In the genomic region with DNA sequence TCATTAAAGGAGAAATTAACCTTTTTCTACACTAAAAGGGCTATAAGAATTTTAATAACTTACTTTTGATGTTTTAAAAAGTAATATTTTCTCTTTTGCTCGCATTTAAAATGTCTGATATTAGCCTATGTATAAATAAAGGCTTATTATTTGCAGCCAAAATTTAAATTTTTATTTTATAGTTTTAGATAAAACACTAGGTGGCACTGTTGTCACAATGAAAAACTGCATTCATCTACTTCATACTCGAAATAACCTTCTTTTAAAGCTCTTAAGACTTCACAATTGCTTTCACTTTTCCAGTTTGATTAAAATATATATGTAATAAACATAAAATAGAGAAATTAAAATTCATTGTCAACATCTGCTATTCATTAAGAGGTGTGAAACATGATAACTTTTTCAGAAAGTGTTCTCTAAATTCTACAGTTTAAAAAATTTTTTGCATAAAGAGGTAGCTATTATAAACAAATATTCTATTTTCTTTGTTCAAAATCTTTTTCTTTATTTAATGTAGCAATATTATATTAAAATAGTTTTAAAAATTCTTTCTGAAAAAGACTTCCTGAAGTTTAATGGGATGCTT, we compare ENCODE assay signal across 7 cellular contexts.
DNase-seq lines count a peak whose midpoint lies in the region; ATAC-seq, FAIRE-seq and TF ChIP-seq lines count a peak whose summit lies in the region.

No MANE protein-coding gene starts in this region.

- no peaks in the 10 kb centered on the region for H3K4me1 ChIP-seq in pancreas

- peaks cover 0 to 20% (median 4%) of the 10 kb centered on the region in 4 donors for H3K27me3 ChIP-seq in pancreas

- peak; percentile 31; the same call in 1 of the 3 replicates for TF ChIP-seq CTCF in GM12872 (IDR thresholded peaks at IDR 0.05; ENCODE audit: insufficient read depth, low read depth, low read length)
- peak; percentile 45 for TF ChIP-seq CTCF in choroid plexus epithelial cell (conservative IDR thresholded peaks at IDR 0.05; ENCODE audit: low read depth, low read length)
- TF ChIP-seq CTCF in pancreas (IDR thresholded peaks at IDR 0.05): peak in 3 of 4 donors; percentile 7 to 39 (median 38)

- no peak for ATAC-seq in pancreas
- no peak for ATAC-seq in HG02623 (IDR thresholded peaks at IDR 0.05; ENCODE audit: unreplicated experiment)
- ATAC-seq in HG03521 (IDR thresholded peaks at IDR 0.05; ENCODE audit: unreplicated experiment): no peak

- FAIRE-seq in pancreas (lab: Jason Lieb, UNC): peak; percentile 89

- H3K4me3 ChIP-seq in choroid plexus epithelial cell (ENCODE audit: low read depth, low read length): no peak overlapping the region
- no peak overlapping the region for H3K4me3 ChIP-seq in pancreas

- H3K36me3 ChIP-seq in pancreas: no peaks in the 10 kb centered on the region

- WGBS in pancreas, 2 donors: 1 to 2% methylated on average over 2 of the region's 2 CpGs

- intact Hi-C loops in pancreas (cut with DNase I): loop anchor here in 1 of 3 donors (10.0 kb wide), 1 partner anchor 476 kb away; no protein-coding TSS in a partner anchor

- DNase-seq in NCI-H1694 treated with DMSO at 0.1 percent for 48 hours (lab: John Stamatoyannopoulos, UW) (peak; percentile 20), choroid plexus epithelial cell (ENCODE audit: low read depth) (peak; percentile 46), pancreas (no peak), nucleus accumbens (lab: John Stamatoyannopoulos, UW) (no peak)

- H3K9me3 ChIP-seq in pancreas: no peaks in the 10 kb centered on the region

- no peak overlapping the region for H3K27ac ChIP-seq in pancreas

Comparison
In these comparisons a context has a peak if more than half of its experiments do, and no peak if none do; other contexts are left out.
1. DNase-seq: peak in NCI-H1694 treated with DMSO at 0.1 percent for 48 hours (single experiment) and choroid plexus epithelial cell (single experiment); none in pancreas (0 of 6) and nucleus accumbens (0 of 56).
2. Peak in every context shown above with its lines, with median percentiles within 50 percentile points of each other: CTCF ChIP-seq.